In the genomic region with DNA sequence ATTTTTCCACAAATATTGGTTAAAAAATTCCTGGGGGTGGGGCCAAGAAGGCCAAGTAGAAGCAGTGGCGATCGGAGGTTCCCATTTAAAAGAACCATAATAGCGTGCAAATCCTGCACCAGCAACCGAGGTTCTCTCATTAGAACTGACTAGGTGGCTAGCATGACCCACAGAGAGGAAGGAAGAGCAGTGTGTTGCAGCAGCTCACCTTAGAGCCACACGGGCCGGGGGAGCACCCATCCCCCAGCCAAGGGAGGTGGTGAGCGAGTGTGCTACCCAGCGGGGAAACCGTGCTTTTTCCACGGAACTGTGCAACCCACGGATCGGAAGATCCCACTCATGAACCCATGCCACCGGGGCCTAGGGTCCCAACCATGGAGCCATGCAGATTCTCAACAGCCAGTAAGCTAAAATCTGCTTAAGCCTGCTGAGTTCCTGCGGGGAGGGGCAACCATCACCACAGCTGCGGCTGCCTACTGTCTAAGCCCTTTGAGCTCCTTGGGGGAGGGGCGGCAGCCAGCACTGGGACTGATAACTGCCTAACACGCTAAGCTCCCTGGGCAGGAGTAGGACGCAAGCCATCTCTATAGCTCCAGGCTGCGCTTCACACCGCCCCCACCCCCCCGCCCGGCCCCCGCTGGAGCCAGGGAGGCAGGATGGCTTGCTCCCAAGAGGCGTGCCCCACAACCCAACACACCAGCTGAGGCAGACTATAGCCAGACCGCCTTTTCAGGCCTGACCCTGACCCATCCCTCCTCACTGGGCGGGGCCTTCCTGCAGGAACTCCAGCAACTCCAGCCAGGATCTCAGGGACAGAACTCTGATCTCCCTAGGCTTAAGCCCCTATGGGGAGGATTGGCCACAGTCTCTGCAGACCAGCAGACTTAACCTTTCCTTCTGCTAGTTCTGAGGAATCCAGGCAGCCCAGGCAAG, we compare ENCODE assay signal across 16 cellular contexts. TPM values are rescaled to one million over a fixed set of nuclear protein-coding genes. Genes with fewer than 3 reads are reported as not detected.
A peak's percentile ranks its signal among the peaks of the same experiment; 100 is the strongest.
DNase-seq lines count a peak whose midpoint lies in the region; ATAC-seq and TF ChIP-seq lines count a peak whose summit lies in the region.
"Had no signal": no experiment of that assay in that cellular context is flagged by ENCODE, and none has a peak within 500 bp of the region (broad histone marks: within the 10 kb centered on the region; RNA-seq: fewer than 3 reads in every experiment).

No MANE protein-coding gene starts in this region.

- H3K27me3 ChIP-seq in SJCRH30 (no peaks in the 10 kb centered on the region), smooth muscle cell (ENCODE audit: low read depth) (no peaks in the 10 kb centered on the region)
- H3K27me3 ChIP-seq: ovary had no signal

- H3K4me3 ChIP-seq in SJCRH30 (peak overlapping the region; percentile 23; the same call in 1 of the 2 replicates), smooth muscle cell (no peak overlapping the region)
- H3K4me3 ChIP-seq: ovary had no signal

- no peaks in the 10 kb centered on the region for H3K36me3 ChIP-seq in SJCRH30
- H3K36me3 ChIP-seq in smooth muscle cell (ENCODE audit: low read depth), result no peaks in the 10 kb centered on the region
- H3K36me3 ChIP-seq: ovary had no signal

- H3K36me3 Mint-ChIP-seq in activated CD8-positive, alpha-beta memory T cell treated with anti-CD3 and anti-CD28 coated beads, Interleukin-2, amount 10 ng/mL, durations not matched to agents 7 days and 5 days, result no peaks in the 10 kb centered on the region
- no peaks in the 10 kb centered on the region for H3K36me3 Mint-ChIP-seq in MCF 10A (ENCODE audit: insufficient read depth, unreplicated experiment)

- intact Hi-C loops in MCF 10A (cut with micrococcal nuclease), result no loop called here

- H4K20me1 ChIP-seq in smooth muscle cell (ENCODE audit: low read depth), result no peaks in the 10 kb centered on the region

- peak overlapping the region; percentile 54 for H3K27ac Mint-ChIP-seq in activated CD8-positive, alpha-beta memory T cell treated with anti-CD3 and anti-CD28 coated beads, Interleukin-2, amount 10 ng/mL, durations not matched to agents 7 days and 5 days
- no peak overlapping the region for H3K27ac Mint-ChIP-seq in MCF 10A (ENCODE audit: low read depth, unreplicated experiment)
- H3K27ac Mint-ChIP-seq: activated T-cell treated with anti-CD3 and anti-CD28 coated beads, Interleukin-2, amount 50 U/mL, for 24 hours; CD4-positive, CD25-positive, alpha-beta regulatory T cell had no signal

- DNase-seq in activated CD8-positive, alpha-beta memory T cell treated with anti-CD3 and anti-CD28 coated beads, Interleukin-2, amount 10 ng/mL, durations not matched to agents 7 days and 5 days, result peak; percentile 53
- DNase-seq in activated CD8-positive, alpha-beta memory T cell treated with anti-CD3 and anti-CD28 coated beads for 24 hours, result no peak
- DNase-seq in SJCRH30 (peak; percentile 99), iPS DF 19.7 (ENCODE audit: low read depth, low spot score) (peak; percentile 85), smooth muscle cell (lab: John Stamatoyannopoulos, UW; ENCODE audit: unreplicated experiment) (peak; percentile 40), MCF 10A (ENCODE audit: unreplicated experiment) (no peak), NAMALWA (ENCODE audit: low spot score) (no peak), ACHN (no peak)
- DNase-seq: activated CD4-positive, alpha-beta T cell treated with anti-CD3 and anti-CD28 coated beads for 1 hour; activated T-cell treated with anti-CD3 and anti-CD28 coated beads, Interleukin-2, amount 50 U/mL, for 24 hours; CD4-positive, CD25-positive, alpha-beta regulatory T cell; NCI-H1417; NCI-H510A treated with DMSO at 0.1 percent for 48 hours; ovary had no signal

- H3K9ac ChIP-seq in smooth muscle cell (ENCODE audit: low read depth), result no peak overlapping the region

- H3K27ac ChIP-seq in SJCRH30, result peak overlapping the region; percentile 60
- no peak overlapping the region for H3K27ac ChIP-seq in smooth muscle cell (ENCODE audit: low read depth)
- H3K27ac ChIP-seq: ovary had no signal

- peaks cover 22% of the 10 kb centered on the region for H3K4me1 ChIP-seq in SJCRH30
- peaks cover 34% of the 10 kb centered on the region for H3K4me1 ChIP-seq in smooth muscle cell (ENCODE audit: low read depth)

- H3K4me2 ChIP-seq in smooth muscle cell, result peak overlapping the region; percentile 68

- H3K4me3 Mint-ChIP-seq in activated CD8-positive, alpha-beta memory T cell treated with anti-CD3 and anti-CD28 coated beads, Interleukin-2, amount 10 ng/mL, durations not matched to agents 7 days and 5 days, result no peak overlapping the region
- H3K4me3 Mint-ChIP-seq in MCF 10A (ENCODE audit: unreplicated experiment), result no peak overlapping the region
- H3K4me3 Mint-ChIP-seq: activated T-cell treated with anti-CD3 and anti-CD28 coated beads, Interleukin-2, amount 50 U/mL, for 24 hours; central memory CD8-positive, alpha-beta T cell had no signal

- in situ Hi-C loops in ACHN (cut with HindIII; ENCODE audit: low pct_ligation_motif_present, low pct_unique_long_range_greater_than_20kb, low sequenced_read_pairs), result no loop called here

- POLR2A ChIA-PET in MCF 10A (lab: Yijun Ruan, JAX), result interaction anchor here (0.5 to 1.0 kb wide), 2 partner anchors 11 to 21 kb away, joined by 3 read pairs; no protein-coding TSS in a partner anchor

- H3K9me3 ChIP-seq in SJCRH30 (replicated peaks), result peaks cover 2% of the 10 kb centered on the region; the same call in 1 of the 2 replicates
- no peaks in the 10 kb centered on the region for H3K9me3 ChIP-seq in smooth muscle cell (replicated peaks; ENCODE audit: low read depth)
- H3K9me3 ChIP-seq: ovary had no signal

- no peak for TF ChIP-seq CTCF in smooth muscle cell (IDR thresholded peaks at IDR 0.05; ENCODE audit: borderline replicate concordance, insufficient read depth, poor library complexity, severe bottlenecking)
- no peak for TF ChIP-seq CTCF in MCF 10A (IDR thresholded peaks at IDR 0.05; ENCODE audit: unreplicated experiment)

- no peak overlapping the region for H2AFZ ChIP-seq in smooth muscle cell (ENCODE audit: low read depth)

- no peaks in the 10 kb centered on the region for H3K79me2 ChIP-seq in smooth muscle cell (ENCODE audit: low read depth)

- peaks cover 5% of the 10 kb centered on the region for H3K4me1 Mint-ChIP-seq in activated CD8-positive, alpha-beta memory T cell treated with anti-CD3 and anti-CD28 coated beads, Interleukin-2, amount 10 ng/mL, durations not matched to agents 7 days and 5 days
- no peaks in the 10 kb centered on the region for H3K4me1 Mint-ChIP-seq in MCF 10A (ENCODE audit: insufficient read depth, unreplicated experiment)
- H3K4me1 Mint-ChIP-seq: CD4-positive, CD25-positive, alpha-beta regulatory T cell; central memory CD8-positive, alpha-beta T cell had no signal

- no TSS peak for BruUV-seq in MCF 10A (replicated peaks; lab: Mats Ljungman, UMichigan)

- peaks cover 87% of the 10 kb centered on the region for H3K27me3 Mint-ChIP-seq in activated CD8-positive, alpha-beta memory T cell treated with anti-CD3 and anti-CD28 coated beads, Interleukin-2, amount 10 ng/mL, durations not matched to agents 7 days and 5 days
- H3K27me3 Mint-ChIP-seq in MCF 10A (ENCODE audit: insufficient read depth, unreplicated experiment), result peaks cover 94% of the 10 kb centered on the region

- no peaks in the 10 kb centered on the region for H3K9me3 Mint-ChIP-seq in activated CD8-positive, alpha-beta memory T cell treated with anti-CD3 and anti-CD28 coated beads, Interleukin-2, amount 10 ng/mL, durations not matched to agents 7 days and 5 days (ENCODE audit: low read depth)
- no peaks in the 10 kb centered on the region for H3K9me3 Mint-ChIP-seq in MCF 10A (ENCODE audit: unreplicated experiment)
- H3K9me3 Mint-ChIP-seq: activated T-cell treated with anti-CD3 and anti-CD28 coated beads, Interleukin-2, amount 50 U/mL, for 24 hours; central memory CD8-positive, alpha-beta T cell had no signal

- H3F3A ChIP-seq in smooth muscle cell (ENCODE audit: low read depth), result peaks cover 11% of the 10 kb centered on the region

- CTCF ChIA-PET in activated CD8-positive, alpha-beta memory T cell treated with anti-CD3 and anti-CD28 coated beads, Interleukin-2, amount 10 ng/mL, durations not matched to agents 7 days and 5 days (lab: Charles Lee), result interaction anchor here (1.5 to 7.1 kb wide), 2 partner anchors 9 to 12 kb away, joined by 4 to 33 read pairs; no protein-coding TSS in a partner anchor
- CTCF ChIA-PET in MCF 10A (lab: Yijun Ruan, JAX), result interaction anchor here (3.5 kb wide), 1 partner anchor 10 kb away, joined by 24 read pairs; no protein-coding TSS in a partner anchor

- 19% methylated on average over 26 of the region's 26 CpGs for WGBS in smooth muscle cell (ENCODE audit: low lambda C conversion rate)

- peak; percentile 58 for ATAC-seq in activated CD8-positive, alpha-beta memory T cell treated with anti-CD3 and anti-CD28 coated beads, Interleukin-2, amount 10 ng/mL, durations not matched to agents 7 days and 5 days

RNA-seq across cellular contexts. Expression of a gene that starts 20.9 kb away (rescaled TPM):
- total RNA-seq in activated CD8-positive, alpha-beta memory T cell treated with anti-CD3 and anti-CD28 coated beads, Interleukin-2, amount 10 ng/mL, durations not matched to agents 7 days and 5 days, result 10 to 100 TPM; 42.0 to 44.2 TPM
- 0.28 and 0.38 TPM in 2 replicates for total RNA-seq in SJCRH30 (2014; rRNA removed; shearing (Covaris generic))
- total RNA-seq in smooth muscle cell (29.1 and 34.1 TPM in 2 replicates), MCF 10A (2022) (42.5 and 55.8 TPM in 2 replicates)
- 38.4 and 44.9 TPM in 2 replicates for polyA plus RNA-seq in smooth muscle cell
- total RNA-seq: G401 had no signal

RNA-seq across cellular contexts. Expression of a gene that starts 44.9 kb away (rescaled TPM):
- 10 to 100 TPM; 22.9 to 24.4 TPM for total RNA-seq in activated CD8-positive, alpha-beta memory T cell treated with anti-CD3 and anti-CD28 coated beads, Interleukin-2, amount 10 ng/mL, durations not matched to agents 7 days and 5 days
- 45.7 and 49.5 TPM in 2 replicates for total RNA-seq in SJCRH30 (2014; rRNA removed; shearing (Covaris generic))
- total RNA-seq in smooth muscle cell (11.9 and 13.4 TPM in 2 replicates), MCF 10A (2022) (45.1 and 60.1 TPM in 2 replicates)
- polyA plus RNA-seq in smooth muscle cell, result 8.1 and 8.8 TPM in 2 replicates

Comparison
In these comparisons a context has a peak if more than half of its experiments do, and no peak if none do; other contexts are left out.
1. DNase-seq: peak in activated CD8-positive, alpha-beta memory T cell treated with anti-CD3 and anti-CD28 coated beads, Interleukin-2, amount 10 ng/mL, durations not matched to agents 7 days and 5 days (single experiment), SJCRH30 (2 of 2), iPS DF 19.7 (single experiment) and smooth muscle cell (single experiment); none in activated CD8-positive, alpha-beta memory T cell treated with anti-CD3 and anti-CD28 coated beads for 24 hours (single experiment), MCF 10A (single experiment), NAMALWA (single experiment) and ACHN (single experiment).
2. RNA of a gene that starts 20.9 kb away (total RNA-seq): 42.0 to 44.2 TPM in activated CD8-positive, alpha-beta memory T cell treated with anti-CD3 and anti-CD28 coated beads, Interleukin-2, amount 10 ng/mL, durations not matched to agents 7 days and 5 days, 42.5 to 55.8 TPM in MCF 10A and 29.1 to 34.1 TPM in smooth muscle cell; 0.28 to 0.38 TPM in SJCRH30; every median in the first group is over 10 times any median in the second.